8 cellular contexts compared by ENCODE assay signal in genomic region chr2:191030521-191031154, GRCh38. TPM values are rescaled to one million over a fixed set of nuclear protein-coding genes. Genes with fewer than 3 reads are reported as not detected.
DNase-seq lines count a peak whose midpoint lies in the region; ATAC-seq and TF ChIP-seq lines count a peak whose summit lies in the region.

No MANE protein-coding gene starts in this region.

- H3K4me3 Mint-ChIP-seq in natural killer cell = no peak overlapping the region

- H3K9me2 ChIP-seq in Loucy (replicated peaks; ENCODE audit: low read depth, low read length) = no peaks in the 10 kb centered on the region

- peaks cover 4% of the 10 kb centered on the region for H3K27me3 ChIP-seq in HAP-1 (ENCODE audit: low read depth)
- H3K27me3 ChIP-seq in Loucy (ENCODE audit: insufficient read depth, low read length, poor library complexity, severe bottlenecking) = no peaks in the 10 kb centered on the region

- H3K4me1 Mint-ChIP-seq in natural killer cell = peaks cover 47 to 51% of the 10 kb centered on the region in 2 donors

- no peaks in the 10 kb centered on the region for H3K27me3 Mint-ChIP-seq in natural killer cell (ENCODE audit: low read depth in 2 of 2)

- H2AFZ ChIP-seq in Loucy (ENCODE audit: low read length) = no peak overlapping the region

- peak overlapping the region; percentile 87 to 90 for H3K27ac Mint-ChIP-seq in natural killer cell

- TF ChIP-seq CTCF in GM10266 (IDR thresholded peaks at IDR 0.05; ENCODE audit: control insufficient read depth, insufficient read depth, low read depth, missing control alignments) = peak; percentile 60
- peak; percentile 87 for TF ChIP-seq CTCF in Loucy (conservative IDR thresholded peaks at IDR 0.05; ENCODE audit: low read length)
- peak; percentile 68 for TF ChIP-seq CTCF in natural killer cell (IDR thresholded peaks at IDR 0.05)

- peak; percentile 76 to 84 (median 77) for ATAC-seq in natural killer cell

- no peaks in the 10 kb centered on the region for H3K36me3 ChIP-seq in HAP-1 (replicated peaks)
- no peaks in the 10 kb centered on the region for H3K36me3 ChIP-seq in Loucy (ENCODE audit: insufficient read depth, low read length)

- DNase-seq in AG08396 (ENCODE audit: low spot score) (peak; percentile 34), GM10266 (ENCODE audit: extremely low spot score) (peak; percentile 43), HAP-1 (ENCODE audit: low spot score in 2 of 2) (peak; percentile 61 to 65), SKM-1 (lab: John Stamatoyannopoulos, UW; ENCODE audit: unreplicated experiment) (peak; percentile 24), natural killer cell (no peak), NCI-H187 treated with DMSO at 0.1 percent for 48 hours (lab: John Stamatoyannopoulos, UW) (no peak)
- DNase-seq in effector CD4-positive, alpha-beta T cell = peak; percentile 49

- H3K9ac ChIP-seq in Loucy (ENCODE audit: low read depth, low read length, poor library complexity, severe bottlenecking) = no peak overlapping the region

- H3K4me2 ChIP-seq in Loucy (ENCODE audit: low read depth, low read length, poor library complexity, severe bottlenecking) = no peak overlapping the region

- H3K79me2 ChIP-seq in Loucy (ENCODE audit: insufficient read depth, low read length) = no peaks in the 10 kb centered on the region

- intact Hi-C loops in natural killer cell (cut with micrococcal nuclease) = loop anchor here (1.0 to 2.0 kb wide), 3 partner anchors 16 to 249 kb away; partner anchors contain the start of gene STAT1

- H3K4me1 ChIP-seq in HAP-1 = no peaks in the 10 kb centered on the region; the same call in 1 of the 2 replicates
- peaks cover 11% of the 10 kb centered on the region for H3K4me1 ChIP-seq in Loucy (ENCODE audit: insufficient read depth, low read length, poor library complexity, severe bottlenecking)

- H3K4me3 ChIP-seq in HAP-1 (no peak overlapping the region), Loucy (ENCODE audit: low read length, poor library complexity, severe bottlenecking) (no peak overlapping the region)

- no peaks in the 10 kb centered on the region for H4K20me1 ChIP-seq in Loucy (ENCODE audit: insufficient read depth, low read length, poor library complexity, severe bottlenecking)

- H3F3A ChIP-seq in Loucy (ENCODE audit: low read depth) = no peaks in the 10 kb centered on the region

- in situ Hi-C loops in HAP-1 (cut with MboI; ENCODE audit: low sequenced_read_pairs) = no loop called here

- peaks cover 21% of the 10 kb centered on the region for H3K36me3 Mint-ChIP-seq in natural killer cell

- H3K9me3 Mint-ChIP-seq in natural killer cell = no peaks in the 10 kb centered on the region

- H3K9me3 ChIP-seq in HAP-1 = no peaks in the 10 kb centered on the region
- H3K9me3 ChIP-seq in Loucy (ENCODE audit: insufficient read depth, low read depth, low read length) = no peaks in the 10 kb centered on the region

RNA-seq across cellular contexts. Expression of gene STAT1, which starts 16.7 kb away (rescaled TPM):
- total RNA-seq in natural killer cell = 10 to 100 TPM; 49.1 to 91.6 (median 86.2) TPM

Comparison
In these comparisons a context has a peak if more than half of its experiments do, and no peak if none do; other contexts are left out.
1. DNase-seq: peak in AG08396 (single experiment), GM10266 (single experiment), HAP-1 (2 of 2), SKM-1 (single experiment) and effector CD4-positive, alpha-beta T cell (single experiment); none in natural killer cell (single experiment) and NCI-H187 treated with DMSO at 0.1 percent for 48 hours (single experiment).
2. Peak in every context shown above with its lines, with median percentiles within 50 percentile points of each other: CTCF ChIP-seq.